In genomic region chr1:26329380-26329779, GRCh38 we compare ENCODE assay signal across 14 cellular contexts. TPM values are rescaled to one million over a fixed set of nuclear protein-coding genes. Genes with fewer than 3 reads are reported as not detected.
"Had no signal": no experiment of that assay in that cellular context is flagged by ENCODE, and none has a peak within 500 bp of the region (broad histone marks: within the 10 kb centered on the region; RNA-seq: fewer than 3 reads in every experiment).

No MANE protein-coding gene starts in this region.

RNA-seq across cellular contexts. Expression of gene CD52, which starts 11.6 kb away (rescaled TPM):
- total RNA-seq: ascending aorta, astrocyte, body of pancreas, bronchial epithelial cell, cardiac muscle cell, cerebellum, chondrocyte had no signal

RNA-seq across cellular contexts. Expression of gene CRYBG2, which starts 24.6 kb away (rescaled TPM):
- total RNA-seq: adrenal gland, ascending aorta, cardiac septum, chondrocyte had no signal

RNA-seq across cellular contexts. Expression of gene ZNF683, which starts 43.2 kb away (rescaled TPM):
- total RNA-seq: activated naive CD4-positive, alpha-beta T cell treated with anti-CD3 and anti-CD28 coated beads for 36 hours; activated naive CD4-positive, alpha-beta T cell treated with anti-CD3 and anti-CD28 coated beads, Interleukin-2, amount 50 U/mL, for 72 hours; activated T-helper 1 cell treated with anti-CD3 and anti-CD28 coated beads, Interleukin-12 subunit alpha, Interleukin-12 subunit beta, Interleukin-2, Interleukin-4 antibody, amounts not matched to agents 30 ng/mL and 10 ng/mL and 1 ng/mL, durations not matched to agents 14 hours and 24 hours and 36 hours; activated T-helper 17 cell treated with anti-CD3 and anti-CD28 coated beads, Interleukin-2, amount 50 U/mL, for 72 hours; activated T-helper 2 cell treated with anti-CD3 and anti-CD28 coated beads, Interferon-gamma antibody, Interleukin-2, Interleukin-4, amounts not matched to agents 10 μg/mL and 5 μg/mL and 100 μg/mL, durations not matched to agents 14 hours and 24 hours and 36 hours; ascending aorta; astrocyte; body of pancreas; bronchial epithelial cell; cardiac muscle cell; cardiac septum; cerebellum; chondrocyte had no signal
- polyA plus RNA-seq: cardiac muscle cell had no signal
